22 cellular contexts compared by ENCODE assay signal in genomic region chr3:135137296-135137695, GRCh38.
"Had no signal": no experiment of that assay in that cellular context is flagged by ENCODE, and none has a peak within 500 bp of the region (broad histone marks: within the 10 kb centered on the region; RNA-seq: fewer than 3 reads in every experiment).

No MANE protein-coding gene starts in this region.

- H3K27me3 ChIP-seq: dorsolateral prefrontal cortex, heart left ventricle, hepatocyte, left lung, right lobe of liver, testis, tibial artery had no signal

- H3K4me3 Mint-ChIP-seq: mesothelial cell of epicardium; naive B cell; natural killer cell treated with Interleukin-12 subunit alpha and Interleukin-12 subunit beta and Interleukin-15 and Interleukin-18, amount 100 ng/mL, for 72 hours; stimulated activated effector memory CD8-positive, alpha-beta T cell treated with anti-CD3 and anti-CD28 coated beads, Interleukin-12 subunit alpha, Interleukin-12 subunit beta, amount 100 ng/mL, for 72 hours; type B pancreatic cell had no signal

- ATAC-seq: heart left ventricle; left cardiac atrium; left lung; mucosa of descending colon; natural killer cell treated with Interleukin-12 subunit alpha and Interleukin-12 subunit beta and Interleukin-15 and Interleukin-18, amount 100 ng/mL, for 72 hours; right lobe of liver; stimulated activated effector memory CD8-positive, alpha-beta T cell treated with anti-CD3 and anti-CD28 coated beads, Interleukin-12 subunit alpha, Interleukin-12 subunit beta, amount 100 ng/mL, for 72 hours; stimulated activated naive CD8-positive, alpha-beta T cell treated with anti-CD3 and anti-CD28 coated beads, Interleukin-15, Interleukin-2, amounts not matched to agents 100 U/mL and 50 U/mL, for 24 hours had no signal

- H3K4me3 ChIP-seq: dorsolateral prefrontal cortex, heart left ventricle, hepatocyte, left lung, mucosa of descending colon, right lobe of liver, testis, tibial artery had no signal

- H3K36me3 ChIP-seq: heart left ventricle, left lung, right lobe of liver, tibial artery had no signal

- H3K9me3 Mint-ChIP-seq: mesothelial cell of epicardium, type B pancreatic cell had no signal

- H3K27me3 Mint-ChIP-seq: naive B cell; natural killer cell treated with Interleukin-12 subunit alpha and Interleukin-12 subunit beta and Interleukin-15 and Interleukin-18, amount 100 ng/mL, for 72 hours had no signal

- H3K4me1 ChIP-seq: heart left ventricle, left lung, testis, tibial artery had no signal

- DNase-seq: dorsolateral prefrontal cortex; effector CD4-positive, alpha-beta T cell; heart left ventricle; kidney; left cardiac atrium; left lung; mesenchymal stem cell; mucosa of descending colon; naive B cell; nucleus accumbens; right lobe of liver; stimulated activated CD4-positive, alpha-beta T cell treated with anti-CD3 and anti-CD28 coated beads, Interleukin-2, amount 100 ng/mL, for 24 hours; stimulated activated CD4-positive, alpha-beta T cell treated with anti-CD3 and anti-CD28 coated beads, Interleukin-4, amount 100 ng/mL, for 24 hours; stimulated activated naive CD8-positive, alpha-beta T cell treated with anti-CD3 and anti-CD28 coated beads, Interleukin-15, Interleukin-2, amounts not matched to agents 100 U/mL and 50 U/mL, for 24 hours; substantia nigra; testis; tibial artery had no signal

- H3K27ac ChIP-seq: dorsolateral prefrontal cortex, heart left ventricle, hepatocyte, left lung, right lobe of liver, testis, tibial artery had no signal

- H3K27ac Mint-ChIP-seq: mesothelial cell of epicardium; naive B cell; natural killer cell treated with Interleukin-12 subunit alpha and Interleukin-12 subunit beta and Interleukin-15 and Interleukin-18, amount 100 ng/mL, for 72 hours; stimulated activated effector memory CD8-positive, alpha-beta T cell treated with anti-CD3 and anti-CD28 coated beads, Interleukin-12 subunit alpha, Interleukin-12 subunit beta, amount 100 ng/mL, for 72 hours; type B pancreatic cell had no signal

- H3K4me1 Mint-ChIP-seq: mesothelial cell of epicardium; naive B cell; stimulated activated effector memory CD8-positive, alpha-beta T cell treated with anti-CD3 and anti-CD28 coated beads, Interleukin-12 subunit alpha, Interleukin-12 subunit beta, amount 100 ng/mL, for 72 hours had no signal

- H3K36me3 Mint-ChIP-seq: mesothelial cell of epicardium; naive B cell; natural killer cell treated with Interleukin-12 subunit alpha and Interleukin-12 subunit beta and Interleukin-15 and Interleukin-18, amount 100 ng/mL, for 72 hours; stimulated activated effector memory CD8-positive, alpha-beta T cell treated with anti-CD3 and anti-CD28 coated beads, Interleukin-12 subunit alpha, Interleukin-12 subunit beta, amount 100 ng/mL, for 72 hours; type B pancreatic cell had no signal

- H3K9me3 ChIP-seq: heart left ventricle, left lung, mucosa of descending colon, right lobe of liver, testis, tibial artery had no signal
